ENCODE assay signal across 8 cellular contexts in genomic region chr7:27154901-27155815, GRCh38. TPM values are rescaled to one million over a fixed set of nuclear protein-coding genes. Genes with fewer than 3 reads are reported as not detected.
DNase-seq lines count a peak whose midpoint lies in the region; ATAC-seq lines count a peak whose summit lies in the region.

No MANE protein-coding gene starts in this region.

- H3K27ac ChIP-seq in esophagus (ENCODE audit: low read depth in 2 of 2, low read length in 1 of 2): no peak overlapping the region

- H3K4me1 ChIP-seq in esophagus (ENCODE audit: control insufficient read depth in 2 of 2, insufficient read depth in 2 of 2, low read length in 1 of 2): peaks cover 4 to 18% of the 10 kb centered on the region in 2 donors

- no peak for ATAC-seq in HG02759 (IDR thresholded peaks at IDR 0.05; ENCODE audit: unreplicated experiment)

- H3K9me3 ChIP-seq in esophagus (ENCODE audit: control insufficient read depth in 2 of 2, insufficient read depth in 1 of 2, low read depth in 1 of 2, low read length in 1 of 2): peaks cover 0 to 5% of the 10 kb centered on the region in 2 donors

- peaks cover 4 to 41% of the 10 kb centered on the region in 2 donors for H3K27me3 ChIP-seq in esophagus (ENCODE audit: control insufficient read depth in 1 of 2, insufficient read depth in 2 of 2, low read length in 2 of 2)

- H3K36me3 ChIP-seq in esophagus (ENCODE audit: control insufficient read depth in 2 of 2, insufficient read depth in 2 of 2, low read length in 1 of 2): no peaks in the 10 kb centered on the region

- DNase-seq in DMS153 treated with DMSO at 0.1 percent for 48 hours (lab: John Stamatoyannopoulos, UW; ENCODE audit: unreplicated experiment) (peak; percentile 30), SW480 (ENCODE audit: low spot score) (peak; percentile 83), skeletal muscle cell (ENCODE audit: low read depth) (no peak), NCI-H146 treated with DMSO at 0.1 percent for 48 hours (lab: John Stamatoyannopoulos, UW; ENCODE audit: unreplicated experiment) (no peak), HPDE6-E6E7 (ENCODE audit: extremely low spot score) (no peak), dedifferentiated amniotic fluid mesenchymal stem cell (ENCODE audit: extremely low spot score) (no peak)

- H3K4me3 ChIP-seq in esophagus (ENCODE audit: low read depth in 1 of 2, low read length in 2 of 2) (peak overlapping the region; percentile 18 to 49), skeletal muscle cell (ENCODE audit: low read depth, low read length) (peak overlapping the region; percentile 82)

- WGBS in esophagus, 2 donors: 8 to 15% methylated on average over 48 of the region's 48 CpGs

RNA-seq across cellular contexts. Expression of gene HOXA7, which starts 1.3 kb away (rescaled TPM):
- 1 to 10 TPM; 1.5 to 1.8 TPM for polyA plus RNA-seq in esophagus

RNA-seq across cellular contexts. Expression of gene HOXA3, which starts 2.8 kb away (rescaled TPM):
- 1 to 10 TPM; 3.3 to 4.3 TPM for polyA plus RNA-seq in esophagus

RNA-seq across cellular contexts. Expression of gene HOXA6, which starts 7.6 kb away (rescaled TPM):
- polyA plus RNA-seq in esophagus: under 1 TPM; 0.19 to 0.69 TPM

RNA-seq across cellular contexts. Expression of gene HOXA9, which starts 10.2 kb away (rescaled TPM):
- polyA plus RNA-seq in esophagus: under 1 TPM; 0.49 TPM

RNA-seq across cellular contexts. Expression of gene HOXA5, which starts 11.7 kb away (rescaled TPM):
- polyA plus RNA-seq in esophagus: 1 to 10 TPM; 1.7 to 3.5 TPM

Comparison
In these comparisons a context has a peak if more than half of its experiments do, and no peak if none do; other contexts are left out.
1. DNase-seq: peak in DMS153 treated with DMSO at 0.1 percent for 48 hours (single experiment) and SW480 (single experiment); none in skeletal muscle cell (single experiment), NCI-H146 treated with DMSO at 0.1 percent for 48 hours (single experiment), HPDE6-E6E7 (single experiment) and dedifferentiated amniotic fluid mesenchymal stem cell (single experiment).